22 cellular contexts compared by ENCODE assay signal in genomic region chr10:44196336-44196735, GRCh38.
"Had no signal": no experiment of that assay in that cellular context is flagged by ENCODE, and none has a peak within 500 bp of the region (broad histone marks: within the 10 kb centered on the region; RNA-seq: fewer than 3 reads in every experiment).

No MANE protein-coding gene starts in this region.

- H3K27me3 ChIP-seq: colonic mucosa, esophagus squamous epithelium, gastroesophageal sphincter, left lung, pancreas, stomach had no signal

- H3K4me1 ChIP-seq: colonic mucosa, left lung, prostate gland had no signal

- H3K4me3 Mint-ChIP-seq: immature natural killer cell, nephron progenitor cell had no signal

- H3K4me1 Mint-ChIP-seq: immature natural killer cell, naive B cell had no signal

- H3K27ac Mint-ChIP-seq: immature natural killer cell, naive B cell, nephron progenitor cell had no signal

- DNase-seq: colonic mucosa; dermis blood vessel endothelial cell; esophagus squamous epithelium; foreskin fibroblast; glutamatergic neuron; immature natural killer cell; left lung; mesendoderm; naive B cell; nephron progenitor cell; pancreas; retina; stimulated activated CD4-positive, alpha-beta T cell treated with anti-CD3 and anti-CD28 coated beads, Interleukin-2, amount 100 ng/mL, for 24 hours; stimulated activated naive CD4-positive, alpha-beta T cell; stomach; substantia nigra; trophoblast cell had no signal

- H3K36me3 Mint-ChIP-seq: naive B cell had no signal

- H3K36me3 ChIP-seq: colonic mucosa, esophagus squamous epithelium, gastroesophageal sphincter, left lung, pancreas, prostate gland, stomach, thoracic aorta had no signal

- H3K9me3 Mint-ChIP-seq: immature natural killer cell had no signal

- H3K9me3 ChIP-seq: colonic mucosa, esophagus squamous epithelium, gastroesophageal sphincter, left lung, pancreas, prostate gland, stomach, thoracic aorta had no signal

- H3K27ac ChIP-seq: colonic mucosa, esophagus squamous epithelium, gastroesophageal sphincter, left lung, prostate gland, skin epidermis, stomach, thoracic aorta had no signal

- H3K27me3 Mint-ChIP-seq: naive B cell had no signal

- H3K4me3 ChIP-seq: colonic mucosa, esophagus squamous epithelium, gastroesophageal sphincter, left lung, lung, pancreas, prostate gland, skin epidermis, stomach, thoracic aorta had no signal
